9 cellular contexts compared by ENCODE assay signal in genomic region chr18:73768043-73768442, GRCh38.
"Had no signal": no experiment of that assay in that cellular context is flagged by ENCODE, and none has a peak within 500 bp of the region (broad histone marks: within the 10 kb centered on the region; RNA-seq: fewer than 3 reads in every experiment).

No MANE protein-coding gene starts in this region.

- H3K36me3 Mint-ChIP-seq: natural killer cell had no signal

- DNase-seq: activated CD4-positive, alpha-beta T cell treated with anti-CD3 and anti-CD28 coated beads, Interleukin-2, amount 50 U/mL, for 1 hour; activated naive CD4-positive, alpha-beta T cell treated with anti-CD3 and anti-CD28 coated beads for 36 hours; activated T-cell treated with anti-CD3 and anti-CD28 coated beads for 4 hours; esophagus squamous epithelium; foreskin fibroblast; natural killer cell; stimulated activated CD4-positive, alpha-beta T cell treated with anti-CD3 and anti-CD28 coated beads, Interleukin-4, amount 100 ng/mL, for 4 hours; stimulated activated naive CD8-positive, alpha-beta T cell treated with anti-CD3 and anti-CD28 coated beads, Interleukin-15, amount 100 ng/mL, for 72 hours had no signal

- ATAC-seq: activated T-helper 17 cell treated with anti-CD3 and anti-CD28 coated beads, Interleukin-2, amount 50 U/mL, for 72 hours; natural killer cell; stimulated activated naive CD8-positive, alpha-beta T cell treated with anti-CD3 and anti-CD28 coated beads, Interleukin-15, amount 100 ng/mL, for 72 hours had no signal

- H3K27ac Mint-ChIP-seq: activated naive CD4-positive, alpha-beta T cell treated with anti-CD3 and anti-CD28 coated beads for 36 hours; activated T-helper 17 cell treated with anti-CD3 and anti-CD28 coated beads, Interleukin-2, amount 50 U/mL, for 72 hours; natural killer cell; stimulated activated naive CD8-positive, alpha-beta T cell treated with anti-CD3 and anti-CD28 coated beads, Interleukin-15, amount 100 ng/mL, for 72 hours had no signal

- H3K4me1 Mint-ChIP-seq: activated T-helper 17 cell treated with anti-CD3 and anti-CD28 coated beads, Interleukin-2, amount 50 U/mL, for 72 hours; stimulated activated naive CD8-positive, alpha-beta T cell treated with anti-CD3 and anti-CD28 coated beads, Interleukin-15, amount 100 ng/mL, for 72 hours had no signal

- H3K4me3 Mint-ChIP-seq: activated naive CD4-positive, alpha-beta T cell treated with anti-CD3 and anti-CD28 coated beads for 36 hours; activated T-helper 17 cell treated with anti-CD3 and anti-CD28 coated beads, Interleukin-2, amount 50 U/mL, for 72 hours; natural killer cell; stimulated activated naive CD8-positive, alpha-beta T cell treated with anti-CD3 and anti-CD28 coated beads, Interleukin-15, amount 100 ng/mL, for 72 hours had no signal

- H3K9me3 Mint-ChIP-seq: activated naive CD4-positive, alpha-beta T cell treated with anti-CD3 and anti-CD28 coated beads for 36 hours; stimulated activated naive CD8-positive, alpha-beta T cell treated with anti-CD3 and anti-CD28 coated beads, Interleukin-15, amount 100 ng/mL, for 72 hours had no signal
